Comparison of ENCODE assay signal across 12 cellular contexts in the genomic region with DNA sequence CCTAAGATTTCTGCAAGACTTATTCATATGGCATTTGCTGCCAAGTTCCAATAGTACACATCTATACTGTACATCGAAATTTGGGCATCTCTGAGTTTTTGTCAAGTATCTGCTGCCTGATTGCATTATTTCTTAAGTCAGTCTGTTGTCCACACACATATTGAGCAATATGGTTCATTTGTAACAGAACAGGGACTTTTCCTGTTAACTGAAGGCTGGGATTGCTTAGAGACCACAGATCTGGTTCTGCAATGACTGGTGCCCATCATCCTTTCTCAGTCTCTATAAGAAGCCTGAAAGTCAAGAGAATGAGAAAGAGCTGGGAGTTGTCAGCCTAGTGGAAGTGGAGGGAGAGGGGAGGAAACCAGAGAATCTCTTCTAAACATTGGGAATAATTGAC.
"Had no signal": no experiment of that assay in that cellular context is flagged by ENCODE, and none has a peak within 500 bp of the region (broad histone marks: within the 10 kb centered on the region; RNA-seq: fewer than 3 reads in every experiment).

No MANE protein-coding gene starts in this region.

- DNase-seq: activated CD4-positive, alpha-beta T cell treated with anti-CD3 and anti-CD28 coated beads, Interleukin-2, amount 50 U/mL, for 1 hour; body of pancreas; central memory CD4-positive, alpha-beta T cell; effector CD8-positive, alpha-beta T cell; heart right ventricle; islet precursor cell; left lung; nephron progenitor cell; stimulated activated CD4-positive, alpha-beta T cell treated with anti-CD3 and anti-CD28 coated beads, Interleukin-4, amount 100 ng/mL, for 1 hour; stimulated activated CD8-positive, alpha-beta memory T cell treated with anti-CD3 and anti-CD28 coated beads, Interleukin-4, amount 100 ng/mL, for 48 hours; testis had no signal

- FAIRE-seq: frontal cortex had no signal
